Comparison of ENCODE assay signal across 23 cellular contexts in genomic region chr3:69530554-69530953, GRCh38.
"Had no signal": no experiment of that assay in that cellular context is flagged by ENCODE, and none has a peak within 500 bp of the region (broad histone marks: within the 10 kb centered on the region; RNA-seq: fewer than 3 reads in every experiment).

No MANE protein-coding gene starts in this region.

- ATAC-seq: stimulated activated effector memory CD8-positive, alpha-beta T cell treated with anti-CD3 and anti-CD28 coated beads, Interleukin-12 subunit alpha, Interleukin-12 subunit beta, amount 100 ng/mL, for 72 hours; stimulated activated memory B cell treated with anti-CD40 and anti-IgM and Interleukin-4, amounts not matched to agents 10 μg/mL and 1 μg/mL and 100 μg/mL, for 72 hours; stimulated activated naive B cell treated with anti-CD40 and anti-IgM and Interleukin-4, amounts not matched to agents 10 μg/mL and 1 μg/mL and 100 μg/mL, for 72 hours; stimulated activated naive CD8-positive, alpha-beta T cell treated with anti-CD3 and anti-CD28 coated beads, Interleukin-15, amount 100 ng/mL, for 72 hours; stimulated activated naive CD8-positive, alpha-beta T cell treated with anti-CD3 and anti-CD28 coated beads, Interleukin-15, Interleukin-2, amounts not matched to agents 100 U/mL and 50 U/mL, for 24 hours; upper lobe of right lung had no signal

- DNase-seq: stimulated activated CD4-positive, alpha-beta T cell treated with anti-CD3 and anti-CD28 coated beads, Interleukin-2, amount 100 ng/mL, for 48 hours; stimulated activated CD4-positive, alpha-beta T cell treated with anti-CD3 and anti-CD28 coated beads, Interleukin-4, amount 100 ng/mL, for 1 hour; stimulated activated CD4-positive, alpha-beta T cell treated with anti-CD3 and anti-CD28 coated beads, Interleukin-4, amount 100 ng/mL, for 24 hours; stimulated activated CD4-positive, alpha-beta T cell treated with anti-CD3 and anti-CD28 coated beads, Interleukin-4, amount 100 ng/mL, for 4 hours; stimulated activated CD8-positive, alpha-beta memory T cell treated with anti-CD3 and anti-CD28 coated beads, Interleukin-4, amount 100 ng/mL, for 48 hours; stimulated activated naive B cell treated with anti-CD40 and anti-IgM and Interleukin-4, amounts not matched to agents 10 μg/mL and 1 μg/mL and 100 μg/mL, for 72 hours; stimulated activated naive CD4-positive, alpha-beta T cell; stimulated activated naive CD4-positive, alpha-beta T cell treated with Interleukin-2 at 50 U/mL for 16 hours; stimulated activated naive CD8-positive, alpha-beta T cell treated with anti-CD3 and anti-CD28 coated beads, Interleukin-15, amount 100 ng/mL, for 72 hours; stimulated activated naive CD8-positive, alpha-beta T cell treated with anti-CD3 and anti-CD28 coated beads, Interleukin-15, Interleukin-2, amounts not matched to agents 100 U/mL and 50 U/mL, for 24 hours; stomach; substantia nigra; testis; thyroid gland; tibial artery; transverse colon; trophoblast cell; upper lobe of left lung; upper lobe of right lung; uterus had no signal

- FAIRE-seq: urothelium cell line had no signal
